ENCODE assay signal across 8 cellular contexts in the genomic region with DNA sequence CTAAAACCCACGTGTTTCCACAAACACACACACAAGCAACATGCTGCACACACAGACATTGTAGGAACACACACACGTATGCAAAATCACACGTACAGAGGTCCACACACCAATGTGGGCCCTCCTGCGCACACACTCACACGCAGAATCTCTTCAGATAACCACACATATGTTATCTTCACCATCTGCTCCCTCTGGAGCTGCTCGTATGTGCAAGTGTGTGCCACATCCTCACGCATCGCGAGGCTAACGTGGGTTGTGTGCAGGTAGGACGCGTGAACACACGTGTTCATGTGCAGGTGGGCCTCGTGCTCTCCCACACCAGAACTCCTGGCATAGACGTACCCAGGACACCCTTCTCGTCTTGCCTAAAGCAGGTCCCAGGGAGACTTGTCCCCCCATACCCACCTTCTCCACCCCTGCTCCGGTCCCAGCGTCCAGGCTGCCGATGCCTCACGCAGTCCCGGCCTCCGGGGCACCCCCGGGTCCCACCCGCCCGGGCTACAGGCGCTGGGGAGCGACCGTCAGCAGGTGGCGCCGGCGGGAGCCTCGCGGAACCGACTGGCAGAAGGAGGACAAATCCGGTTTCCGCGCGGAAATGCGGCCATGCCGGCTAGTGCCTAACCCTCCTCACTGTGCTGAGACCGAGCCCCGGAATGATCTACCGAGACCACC. TPM values are rescaled to one million over a fixed set of nuclear protein-coding genes. Genes with fewer than 3 reads are reported as not detected.
DNase-seq lines count a peak whose midpoint lies in the region; ATAC-seq and TF ChIP-seq lines count a peak whose summit lies in the region.
"Had no signal": no experiment of that assay in that cellular context is flagged by ENCODE, and none has a peak within 500 bp of the region (broad histone marks: within the 10 kb centered on the region; RNA-seq: fewer than 3 reads in every experiment).

No MANE protein-coding gene starts in this region.

- H3K9me3 ChIP-seq in cardiac muscle cell (ENCODE audit: low read depth): no peaks in the 10 kb centered on the region
- H3K9me3 ChIP-seq: ovary had no signal

- no peak overlapping the region for H3K27ac ChIP-seq in cardiac muscle cell
- H3K27ac ChIP-seq: ovary had no signal

- H3K4me3 ChIP-seq in cardiac muscle cell: no peak overlapping the region
- H3K4me3 ChIP-seq: ovary had no signal

- ATAC-seq in activated T-cell treated with anti-CD3 and anti-CD28 coated beads, Interleukin-2, amount 50 U/mL, for 72 hours (replicated peaks in 1 of 2): peak; percentile 87 to 89
- ATAC-seq in HG03571 (IDR thresholded peaks at IDR 0.05; ENCODE audit: unreplicated experiment) (no peak), HG02798 (IDR thresholded peaks at IDR 0.05; ENCODE audit: poor library complexity, unreplicated experiment) (no peak)

- peaks cover 45% of the 10 kb centered on the region for H3K27me3 Mint-ChIP-seq in activated T-cell treated with anti-CD3 and anti-CD28 coated beads, Interleukin-2, amount 50 U/mL, for 72 hours (ENCODE audit: low read depth)

- peaks cover 42% of the 10 kb centered on the region for H3K27me3 ChIP-seq in cardiac muscle cell
- H3K27me3 ChIP-seq: ovary had no signal

- peaks cover 33% of the 10 kb centered on the region for H3K4me1 Mint-ChIP-seq in activated T-cell treated with anti-CD3 and anti-CD28 coated beads, Interleukin-2, amount 50 U/mL, for 72 hours (ENCODE audit: low read depth)

- H3K36me3 Mint-ChIP-seq in activated T-cell treated with anti-CD3 and anti-CD28 coated beads, Interleukin-2, amount 50 U/mL, for 72 hours (ENCODE audit: insufficient read depth in 2 of 2): peaks cover 0 to 2% of the 10 kb centered on the region in 2 donors

- TF ChIP-seq CTCF in LNCAP (IDR thresholded peaks at IDR 0.05) (peak; percentile 67), cardiac muscle cell (IDR thresholded peaks at IDR 0.05; ENCODE audit: low read depth, low read length) (peak; percentile 27)

- H3K4me1 ChIP-seq in cardiac muscle cell (ENCODE audit: low read depth): no peaks in the 10 kb centered on the region

- H3K27ac Mint-ChIP-seq in activated T-cell treated with anti-CD3 and anti-CD28 coated beads, Interleukin-2, amount 50 U/mL, for 72 hours: no peak overlapping the region

- H3K4me3 Mint-ChIP-seq in activated T-cell treated with anti-CD3 and anti-CD28 coated beads, Interleukin-2, amount 50 U/mL, for 72 hours: peak overlapping the region; percentile 76 to 97

- no peaks in the 10 kb centered on the region for H3K9me3 Mint-ChIP-seq in activated T-cell treated with anti-CD3 and anti-CD28 coated beads, Interleukin-2, amount 50 U/mL, for 72 hours

- DNase-seq in activated T-cell treated with anti-CD3 and anti-CD28 coated beads, Interleukin-2, amount 50 U/mL, for 72 hours: peak; percentile 80 to 81
- DNase-seq in cardiac muscle cell (ENCODE audit: low read depth in 1 of 2, low spot score in 1 of 2): peak; percentile 14 to 30
- peak; percentile 45 for DNase-seq in stimulated activated CD4-positive, alpha-beta T cell treated with anti-CD3 and anti-CD28 coated beads, Interleukin-2, amount 100 ng/mL, for 4 hours (ENCODE audit: low read depth)
- no peak for DNase-seq in NCI-H1436 (lab: John Stamatoyannopoulos, UW)

- no peaks in the 10 kb centered on the region for H3K36me3 ChIP-seq in cardiac muscle cell
- H3K36me3 ChIP-seq: ovary had no signal

RNA-seq across cellular contexts. Expression of gene IGSF9B, which starts 10.3 kb away (rescaled TPM):
- 10 to 100 TPM; 81.8 to 87.0 TPM for total RNA-seq in activated T-cell treated with anti-CD3 and anti-CD28 coated beads, Interleukin-2, amount 50 U/mL, for 72 hours
- 5.1 and 5.9 TPM in 2 replicates for total RNA-seq in cardiac muscle cell
- polyA plus RNA-seq in cardiac muscle cell: 1.7 and 2.3 TPM in 2 replicates

Comparison
In these comparisons a context has a peak if more than half of its experiments do, and no peak if none do; other contexts are left out.
1. ATAC-seq: peak in activated T-cell treated with anti-CD3 and anti-CD28 coated beads, Interleukin-2, amount 50 U/mL, for 72 hours (2 of 2); none in HG03571 (single experiment) and HG02798 (single experiment).
2. RNA of gene IGSF9B, which starts 10.3 kb away (total RNA-seq): 81.8 to 87.0 TPM in activated T-cell treated with anti-CD3 and anti-CD28 coated beads, Interleukin-2, amount 50 U/mL, for 72 hours; 5.1 to 5.9 TPM in cardiac muscle cell; every median in the first group is over 10 times any median in the second.